In genomic region chr2:113198048-113198789, GRCh38 we compare ENCODE assay signal across 8 cellular contexts. TPM values are rescaled to one million over a fixed set of nuclear protein-coding genes. Genes with fewer than 3 reads are reported as not detected.
DNase-seq lines count a peak whose midpoint lies in the region; ATAC-seq and TF ChIP-seq lines count a peak whose summit lies in the region.

No MANE protein-coding gene starts in this region.

- H3K9me3 Mint-ChIP-seq in activated CD4-positive, alpha-beta T cell treated with anti-CD3 and anti-CD28 coated beads for 36 hours (ENCODE audit: low read depth): no peaks in the 10 kb centered on the region

- no peak overlapping the region for H3K27ac Mint-ChIP-seq in activated CD4-positive, alpha-beta T cell treated with anti-CD3 and anti-CD28 coated beads for 36 hours

- no peaks in the 10 kb centered on the region for H4K20me1 ChIP-seq in mammary epithelial cell (ENCODE audit: insufficient read depth, low read length)

- no peaks in the 10 kb centered on the region for H3K27me3 Mint-ChIP-seq in activated CD4-positive, alpha-beta T cell treated with anti-CD3 and anti-CD28 coated beads for 36 hours

- intact Hi-C loops in mammary epithelial cell (cut with micrococcal nuclease): loop anchor here (2.0 to 5.0 kb wide), 2 partner anchors 41 to 129 kb away; no protein-coding TSS in a partner anchor
- intact Hi-C loops in lower lobe of right lung (cut with DNase I): no loop called here
- intact Hi-C loops in activated CD4-positive, alpha-beta T cell treated with anti-CD3 and anti-CD28 coated beads for 36 hours (cut with DNase I, micrococcal nuclease): loop anchor here in 1 of 2 experiments (5.0 kb wide), 1 partner anchor 116 kb away; no protein-coding TSS in a partner anchor

- CTCF ChIA-PET in mammary epithelial cell (lab: Charles Lee; ENCODE audit: low non-redundant PET): interaction anchor here (0.6 to 1.7 kb wide), 9 partner anchors 17 to 161 kb away, joined by 3 to 18 read pairs (median 4); no protein-coding TSS in a partner anchor
- CTCF ChIA-PET in activated CD4-positive, alpha-beta T cell treated with anti-CD3 and anti-CD28 coated beads for 36 hours (lab: Charles Lee): interaction anchor here (0.9 to 4.7 kb wide), 10 partner anchors 13 to 119 kb away, joined by 3 to 62 read pairs (median 8); partner anchors contain the start of gene PSD4

- dilution Hi-C loops in mammary epithelial cell (cut with HindIII; ENCODE audit: low sequenced_read_pairs): no loop called here

- BruUV-seq in mammary epithelial cell (replicated peaks; lab: Mats Ljungman, UMichigan): no TSS peak

- H3K4me1 Mint-ChIP-seq in activated CD4-positive, alpha-beta T cell treated with anti-CD3 and anti-CD28 coated beads for 36 hours: peaks cover 5% of the 10 kb centered on the region

- in situ Hi-C loops in mammary epithelial cell (cut with MboI; ENCODE audit: low sequenced_read_pairs in 2 of 2): loop anchor here (5.0 to 10.0 kb wide), 4 partner anchors 46 to 116 kb away; no protein-coding TSS in a partner anchor

- peak overlapping the region; percentile 84 for H2AFZ ChIP-seq in mammary epithelial cell (ENCODE audit: low read depth, low read length)

- WGBS in mammary epithelial cell (ENCODE audit: low coverage, missing lambda C conversion rate): 74% methylated on average over 21 of the region's 32 CpGs

- peak overlapping the region; percentile 59 to 69 (median 65) for H3K4me3 ChIP-seq in mammary epithelial cell (replicated peaks in 1 of 3; ENCODE audit: insufficient read depth in 1 of 3, low read depth in 2 of 3, low read length in 3 of 3)
- H3K4me3 ChIP-seq in lower lobe of right lung: peak overlapping the region; percentile 88

- H3K79me2 ChIP-seq in mammary epithelial cell (ENCODE audit: insufficient read depth, low read length): peaks cover 26% of the 10 kb centered on the region

- POLR2A ChIA-PET in activated CD4-positive, alpha-beta T cell treated with anti-CD3 and anti-CD28 coated beads for 36 hours (lab: Charles Lee): no interaction called here

- H3K36me3 Mint-ChIP-seq in activated CD4-positive, alpha-beta T cell treated with anti-CD3 and anti-CD28 coated beads for 36 hours (ENCODE audit: low read depth): peaks cover 78% of the 10 kb centered on the region

- ATAC-seq in HG03025 (IDR thresholded peaks at IDR 0.05; ENCODE audit: low FRiP score, unreplicated experiment) (peak; percentile 12), lower lobe of right lung (no peak), GM18519 (IDR thresholded peaks at IDR 0.05; ENCODE audit: low FRiP score, unreplicated experiment) (no peak), HG02610 (IDR thresholded peaks at IDR 0.05; ENCODE audit: unreplicated experiment) (no peak)
- no peak for ATAC-seq in activated CD4-positive, alpha-beta T cell treated with anti-CD3 and anti-CD28 coated beads for 36 hours

- H3K4me2 ChIP-seq in mammary epithelial cell (ENCODE audit: insufficient read depth, low read depth, low read length): peak overlapping the region; percentile 81

- DNase-seq in mammary epithelial cell (no peak), lower lobe of right lung (no peak)
- DNase-seq in activated CD8-positive, alpha-beta memory T cell treated with anti-CD3 and anti-CD28 coated beads for 24 hours: no peak
- DNase-seq in activated CD4-positive, alpha-beta T cell treated with anti-CD3 and anti-CD28 coated beads for 36 hours: no peak

- H3K4me1 ChIP-seq in mammary epithelial cell (ENCODE audit: insufficient read depth, low read length) (peaks cover 39% of the 10 kb centered on the region), lower lobe of right lung (peaks cover 6% of the 10 kb centered on the region)

- TF ChIP-seq CTCF in mammary epithelial cell (conservative IDR thresholded peaks at IDR 0.05 in 1 of 2, IDR thresholded peaks at IDR 0.05 in 1 of 2; ENCODE audit: extremely low read depth in 1 of 2, insufficient read depth in 1 of 2, low read depth in 1 of 2, low read length in 2 of 2): no peak
- TF ChIP-seq CTCF in lower lobe of right lung (IDR thresholded peaks at IDR 0.05): no peak

- H3K4me3 Mint-ChIP-seq in activated CD4-positive, alpha-beta T cell treated with anti-CD3 and anti-CD28 coated beads for 36 hours: no peak overlapping the region

- no peaks in the 10 kb centered on the region for H3K9me3 ChIP-seq in mammary epithelial cell (replicated peaks; ENCODE audit: insufficient read depth, low read length)
- H3K9me3 ChIP-seq in lower lobe of right lung: no peaks in the 10 kb centered on the region

- H3K27me3 ChIP-seq in mammary epithelial cell (ENCODE audit: insufficient read depth, low read length) (no peaks in the 10 kb centered on the region), lower lobe of right lung (ENCODE audit: low read depth) (no peaks in the 10 kb centered on the region)

- H3K36me3 ChIP-seq in mammary epithelial cell (ENCODE audit: insufficient read depth, low read length) (peaks cover 2% of the 10 kb centered on the region), lower lobe of right lung (peaks cover 62% of the 10 kb centered on the region)

- H3K27ac ChIP-seq in mammary epithelial cell (ENCODE audit: insufficient read depth, low read depth, low read length) (peak overlapping the region; percentile 73), lower lobe of right lung (peak overlapping the region; percentile 87), temporal lobe (ENCODE audit: low read depth, low read length) (peak overlapping the region; percentile 5)

- peak overlapping the region; percentile 26 for H3K9ac ChIP-seq in mammary epithelial cell (ENCODE audit: insufficient read depth, low read length)

RNA-seq across cellular contexts. Expression of gene PSD4, which starts 24.4 kb away (rescaled TPM):
- total RNA-seq in mammary epithelial cell (10 to 100 TPM; 23.8 to 28.6 TPM), lower lobe of right lung (43.2 TPM), temporal lobe (3.0 TPM)
- 12.8 TPM for polyA plus RNA-seq in mammary epithelial cell
- polyA minus RNA-seq in mammary epithelial cell: 33.5 TPM
- 100 to 1,000 TPM; 232 to 274 TPM for total RNA-seq in activated CD4-positive, alpha-beta T cell treated with anti-CD3 and anti-CD28 coated beads for 36 hours

Comparison
In these comparisons a context has a peak if more than half of its experiments do, and no peak if none do; other contexts are left out.
1. H3K27ac ChIP-seq: peak in every context shown above with its lines; median percentile 87 in lower lobe of right lung; 73 in mammary epithelial cell; 5 in temporal lobe.